ENCODE assay signal across 8 cellular contexts in genomic region chr7:55086413-55087201, GRCh38.
DNase-seq lines count a peak whose midpoint lies in the region; ATAC-seq and TF ChIP-seq lines count a peak whose summit lies in the region.

No MANE protein-coding gene starts in this region.

- CTCF ChIA-PET in Caco-2 (lab: Charles Lee): interaction anchor here (0.7 kb wide), 1 partner anchor 56 kb away, joined by 11 read pairs; no protein-coding TSS in a partner anchor

- H3K9me3 ChIP-seq in BE2C: no peaks in the 10 kb centered on the region
- no peaks in the 10 kb centered on the region for H3K9me3 ChIP-seq in T-helper 17 cell (ENCODE audit: control insufficient read depth, low read length, poor library complexity, severe bottlenecking)
- no peaks in the 10 kb centered on the region for H3K9me3 ChIP-seq in Caco-2

- H3K4me3 Mint-ChIP-seq in T-helper 17 cell (peak overlapping the region; percentile 75), Caco-2 (ENCODE audit: unreplicated experiment) (no peak overlapping the region)

- DNase-seq in BE2C: peak; percentile 36
- no peak for DNase-seq in T-helper 17 cell
- DNase-seq in fibroblast of villous mesenchyme (ENCODE audit: low read depth): peak; percentile 83
- no peak for DNase-seq in Caco-2
- no peak for DNase-seq in NCI-H128 (lab: John Stamatoyannopoulos, UW; ENCODE audit: unreplicated experiment)

- no TSS peak for BruUV-seq in Caco-2 (replicated peaks; lab: Mats Ljungman, UMichigan)

- ATAC-seq in GM18870 (IDR thresholded peaks at IDR 0.05; ENCODE audit: unreplicated experiment) (peak; percentile 75), HG03064 (IDR thresholded peaks at IDR 0.05; ENCODE audit: low read depth, unreplicated experiment) (peak; percentile 84), T-helper 17 cell (peak; percentile 27)

- peak overlapping the region in 20 of 21 experiments; percentile 14 to 84 (median 67) for H3K27ac ChIP-seq in skin epidermis

- H3K27ac Mint-ChIP-seq in T-helper 17 cell (peak overlapping the region; percentile 77), Caco-2 (ENCODE audit: unreplicated experiment) (no peak overlapping the region)

- H3K4me1 Mint-ChIP-seq in T-helper 17 cell (peaks cover 18% of the 10 kb centered on the region), Caco-2 (ENCODE audit: low read depth, unreplicated experiment) (peaks cover 15% of the 10 kb centered on the region)

- POLR2A ChIA-PET in Caco-2 (lab: Charles Lee): interaction anchor here (0.6 kb wide), 1 partner anchor 125 kb away, joined by 7 read pairs; no protein-coding TSS in a partner anchor

- H3K4me3 ChIP-seq in BE2C (ENCODE audit: low read depth, low read length) (peak overlapping the region; percentile 10; the same call in 1 of the 2 replicates), fibroblast of villous mesenchyme (ENCODE audit: low read depth, low read length) (peak overlapping the region; percentile 51), skin epidermis (peak overlapping the region in 1 of 7 experiments; percentile 1), Caco-2 (ENCODE audit: low read depth, low read length) (no peak overlapping the region)

- H3K27me3 Mint-ChIP-seq in T-helper 17 cell: peaks cover 23% of the 10 kb centered on the region
- no peaks in the 10 kb centered on the region for H3K27me3 Mint-ChIP-seq in Caco-2 (ENCODE audit: insufficient read depth, unreplicated experiment)

- intact Hi-C loops in Caco-2 (cut with micrococcal nuclease; ENCODE audit: unreplicated experiment): no loop called here

- H3K36me3 Mint-ChIP-seq in T-helper 17 cell (ENCODE audit: low read depth): no peaks in the 10 kb centered on the region
- H3K36me3 Mint-ChIP-seq in Caco-2 (ENCODE audit: insufficient read depth, unreplicated experiment): no peaks in the 10 kb centered on the region

- H3K9me3 Mint-ChIP-seq in Caco-2 (ENCODE audit: unreplicated experiment): no peaks in the 10 kb centered on the region

- TF ChIP-seq CTCF in BE2C (IDR thresholded peaks at IDR 0.05; ENCODE audit: low read depth, low read length) (no peak), fibroblast of villous mesenchyme (IDR thresholded peaks at IDR 0.05; ENCODE audit: insufficient read depth, low read depth, low read length) (no peak), Caco-2 (IDR thresholded peaks at IDR 0.05; ENCODE audit: insufficient read depth in 1 of 2, low read depth in 1 of 2, low read length in 1 of 2, severe bottlenecking in 1 of 2, unreplicated experiment in 1 of 2) (no peak)

- H3K4me1 ChIP-seq in BE2C (peaks cover 59% of the 10 kb centered on the region), Caco-2 (peaks cover 5% of the 10 kb centered on the region; the same call in 1 of the 2 replicates)

- H3K27me3 ChIP-seq in BE2C: no peaks in the 10 kb centered on the region
- H3K27me3 ChIP-seq in Caco-2 (replicated peaks; ENCODE audit: control insufficient read depth, insufficient read depth, low read length): no peaks in the 10 kb centered on the region

- H3K36me3 ChIP-seq in BE2C (peaks cover 41% of the 10 kb centered on the region), Caco-2 (ENCODE audit: control insufficient read depth, insufficient read depth, low read length) (peaks cover 2% of the 10 kb centered on the region; the same call in 1 of the 2 replicates)

Comparison
In these comparisons a context has a peak if more than half of its experiments do, and no peak if none do; other contexts are left out.
1. DNase-seq: peak in BE2C (single experiment) and fibroblast of villous mesenchyme (single experiment); none in T-helper 17 cell (0 of 3), Caco-2 (0 of 2) and NCI-H128 (single experiment).
2. ATAC-seq: peak in every context shown above with its lines; median percentile 84 in HG03064; 75 in GM18870; 27 in T-helper 17 cell.